Comparison of ENCODE assay signal across 9 cellular contexts in genomic region chr13:43132228-43132627, GRCh38.
DNase-seq lines count a peak whose midpoint lies in the region; ATAC-seq and TF ChIP-seq lines count a peak whose summit lies in the region.
"Had no signal": no experiment of that assay in that cellular context is flagged by ENCODE, and none has a peak within 500 bp of the region (broad histone marks: within the 10 kb centered on the region; RNA-seq: fewer than 3 reads in every experiment).

No MANE protein-coding gene starts in this region.

- peaks cover 4% of the 10 kb centered on the region for H3K27me3 ChIP-seq in lower lobe of right lung (ENCODE audit: low read depth)

- TF ChIP-seq CTCF in lower lobe of right lung (IDR thresholded peaks at IDR 0.05): peak; percentile 30

- H3K27ac ChIP-seq in lower lobe of right lung: no peak overlapping the region
- H3K27ac ChIP-seq: HL-60 had no signal

- intact Hi-C loops in lower lobe of right lung (cut with DNase I): no loop called here

- no peaks in the 10 kb centered on the region for H3K4me1 ChIP-seq in lower lobe of right lung

- H3K4me3 ChIP-seq in lower lobe of right lung: no peak overlapping the region

- H3K9me3 ChIP-seq in lower lobe of right lung: no peaks in the 10 kb centered on the region

- peak; percentile 79 to 88 for ATAC-seq in lower lobe of right lung
- ATAC-seq in HG02588 (IDR thresholded peaks at IDR 0.05; ENCODE audit: unreplicated experiment): no peak
- ATAC-seq in GM19463 (IDR thresholded peaks at IDR 0.05; ENCODE audit: unreplicated experiment): no peak
- no peak for ATAC-seq in GM21723 (IDR thresholded peaks at IDR 0.05; ENCODE audit: unreplicated experiment)
- no peak for ATAC-seq in GM18873 (IDR thresholded peaks at IDR 0.05; ENCODE audit: low FRiP score, unreplicated experiment)

- H3K36me3 ChIP-seq in lower lobe of right lung: no peaks in the 10 kb centered on the region

- DNase-seq in DMS53 (lab: John Stamatoyannopoulos, UW) (peak; percentile 54), LHCN-M2 (ENCODE audit: low read depth) (peak; percentile 20), astrocyte of the hippocampus (ENCODE audit: low read depth, low spot score) (peak; percentile 69), lower lobe of right lung (no peak)

Comparison
In these comparisons a context has a peak if more than half of its experiments do, and no peak if none do; other contexts are left out.
1. ATAC-seq: peak in lower lobe of right lung (2 of 2); none in HG02588 (single experiment), GM19463 (single experiment), GM21723 (single experiment) and GM18873 (single experiment).